Comparison of ENCODE assay signal across 11 cellular contexts in genomic region chr9:27539479-27540441, GRCh38. TPM values are rescaled to one million over a fixed set of nuclear protein-coding genes. Genes with fewer than 3 reads are reported as not detected.
DNase-seq lines count a peak whose midpoint lies in the region; ATAC-seq and TF ChIP-seq lines count a peak whose summit lies in the region.
"Had no signal": no experiment of that assay in that cellular context is flagged by ENCODE, and none has a peak within 500 bp of the region (broad histone marks: within the 10 kb centered on the region; RNA-seq: fewer than 3 reads in every experiment).

No MANE protein-coding gene starts in this region.

- peaks cover 6% of the 10 kb centered on the region; the same call in 1 of the 2 replicates for H3K9me1 ChIP-seq in IMR-90 (ENCODE audit: insufficient read depth, low read length)

- peak overlapping the region in 1 of 2 experiments; percentile 57; a peak in 1 of 4 replicates for H4K8ac ChIP-seq in IMR-90 (ENCODE audit: low read depth in 2 of 2, low read length in 2 of 2)

- dilution Hi-C loops in IMR-90 (cut with HindIII; ENCODE audit: low sequenced_read_pairs, unreplicated experiment): no loop called here

- no peaks in the 10 kb centered on the region for H4K20me1 ChIP-seq in IMR-90 (ENCODE audit: insufficient read depth, low read length)

- DNase-seq in IMR-90 (peak; percentile 87), fibroblast of mammary gland (ENCODE audit: low read depth) (peak; percentile 88), DMS153 treated with DMSO at 0.1 percent for 48 hours (lab: John Stamatoyannopoulos, UW; ENCODE audit: unreplicated experiment) (no peak)
- DNase-seq in stimulated activated naive CD8-positive, alpha-beta T cell treated with anti-CD3 and anti-CD28 coated beads, Interleukin-15, amount 100 ng/mL, for 72 hours: no peak
- no peak for DNase-seq in activated CD8-positive, alpha-beta memory T cell treated with anti-CD3 and anti-CD28 coated beads, Interleukin-2, amount 50 U/mL, for 48 hours
- DNase-seq: activated B cell treated with CpG ODN at 0.5 μM for 24 hours had no signal

- TF ChIP-seq RAD21 in IMR-90 (IDR thresholded peaks at IDR 0.05; ENCODE audit: low read length): no peak

- no peak overlapping the region for H3K23ac ChIP-seq in IMR-90 (ENCODE audit: low read depth, low read length)

- H3K27ac ChIP-seq in IMR-90 (ENCODE audit: insufficient read depth, low read length): peak overlapping the region; percentile 60; the same call in 1 of the 2 replicates

- peak overlapping the region; percentile 30 for H3K4ac ChIP-seq in IMR-90 (ENCODE audit: low read depth, low read length)

- H3K27me3 Mint-ChIP-seq in stimulated activated naive CD8-positive, alpha-beta T cell treated with anti-CD3 and anti-CD28 coated beads, Interleukin-15, amount 100 ng/mL, for 72 hours: no peaks in the 10 kb centered on the region
- H3K27me3 Mint-ChIP-seq: activated B cell treated with CpG ODN at 0.5 μM for 24 hours had no signal

- H3K79me1 ChIP-seq in IMR-90 (ENCODE audit: low read depth in 1 of 2, low read length in 2 of 2): no peaks in the 10 kb centered on the region

- H3K36me3 ChIP-seq in IMR-90 (ENCODE audit: control insufficient read depth, insufficient read depth, low read length) (no peaks in the 10 kb centered on the region), skeletal muscle satellite cell (ENCODE audit: insufficient read depth, low read length) (no peaks in the 10 kb centered on the region)

- no peak overlapping the region for H3K56ac ChIP-seq in IMR-90 (ENCODE audit: extremely low read depth, insufficient read depth, low read length)

- WGBS in IMR-90 (ENCODE audit: extremely low coverage in 2 of 2, insufficient read length in 1 of 2), 2 experiments: 0% methylated on average over 2 of the region's 5 CpGs; no CpG with 5 or more reads in 1 of the 2 experiments

- no peaks in the 10 kb centered on the region for H3K9me3 Mint-ChIP-seq in stimulated activated naive CD8-positive, alpha-beta T cell treated with anti-CD3 and anti-CD28 coated beads, Interleukin-15, amount 100 ng/mL, for 72 hours
- H3K9me3 Mint-ChIP-seq: activated B cell treated with CpG ODN at 0.5 μM for 24 hours had no signal

- H3K4me1 Mint-ChIP-seq in stimulated activated naive CD8-positive, alpha-beta T cell treated with anti-CD3 and anti-CD28 coated beads, Interleukin-15, amount 100 ng/mL, for 72 hours: no peaks in the 10 kb centered on the region

- H2AK9ac ChIP-seq in IMR-90 (replicated peaks; ENCODE audit: low read depth, low read length, poor library complexity): peak overlapping the region; percentile 55

- H2BK15ac ChIP-seq in IMR-90 (ENCODE audit: low read depth, low read length): no peak overlapping the region

- peak overlapping the region; percentile 72; the same call in 1 of the 2 replicates for H2AK5ac ChIP-seq in IMR-90 (ENCODE audit: low read depth, low read length)

- no peak overlapping the region for H3K27ac Mint-ChIP-seq in stimulated activated naive CD8-positive, alpha-beta T cell treated with anti-CD3 and anti-CD28 coated beads, Interleukin-15, amount 100 ng/mL, for 72 hours
- H3K27ac Mint-ChIP-seq: activated B cell treated with CpG ODN at 0.5 μM for 24 hours had no signal

- H3K9ac ChIP-seq in IMR-90 (ENCODE audit: low read depth, low read length): no peak overlapping the region
- H3K9ac ChIP-seq in skeletal muscle satellite cell (ENCODE audit: low read depth, low read length): no peak overlapping the region

- H3K14ac ChIP-seq in IMR-90 (replicated peaks; ENCODE audit: low read depth, low read length): peak overlapping the region; percentile 43; the same call in 1 of the 2 replicates

- intact Hi-C loops in IMR-90 (cut with micrococcal nuclease): loop anchor here (1.0 to 10.0 kb wide), 3 partner anchors 34 to 665 kb away; partner anchors contain the start of gene C9orf72

- in situ Hi-C loops in IMR-90 (cut with MboI; ENCODE audit: low sequenced_read_pairs): no loop called here

- POLR2A ChIA-PET in IMR-90 (lab: Charles Lee; ENCODE audit: unreplicated experiment): no interaction called here

- no peak overlapping the region for H3K4me3 Mint-ChIP-seq in stimulated activated naive CD8-positive, alpha-beta T cell treated with anti-CD3 and anti-CD28 coated beads, Interleukin-15, amount 100 ng/mL, for 72 hours
- H3K4me3 Mint-ChIP-seq: activated B cell treated with CpG ODN at 0.5 μM for 24 hours had no signal

- peak overlapping the region; percentile 53 for H2BK120ac ChIP-seq in IMR-90 (ENCODE audit: low read depth, low read length)

- no peak for TF ChIP-seq POLR2A in IMR-90 (IDR thresholded peaks at IDR 0.05; ENCODE audit: low read depth, low read length)

- no TSS peak for BruUV-seq in IMR-90 (replicated peaks; lab: Mats Ljungman, UMichigan)

- no peaks in the 10 kb centered on the region for H3K9me3 ChIP-seq in IMR-90 (ENCODE audit: control insufficient read depth, insufficient read depth, low read length)
- no peaks in the 10 kb centered on the region for H3K9me3 ChIP-seq in skeletal muscle satellite cell (replicated peaks; ENCODE audit: low read length)

- H3K4me2 ChIP-seq in IMR-90 (ENCODE audit: low read depth, low read length) (peak overlapping the region; percentile 60), skeletal muscle satellite cell (ENCODE audit: low read length) (peak overlapping the region; percentile 68)

- H3K18ac ChIP-seq in IMR-90 (ENCODE audit: low read depth, low read length): peak overlapping the region; percentile 53

- H3K4me1 ChIP-seq in IMR-90 (ENCODE audit: control insufficient read depth, insufficient read depth, low read length) (peaks cover 11% of the 10 kb centered on the region), skeletal muscle satellite cell (ENCODE audit: control insufficient read depth, insufficient read depth, low read length) (peaks cover 24% of the 10 kb centered on the region)

- H3K27me3 ChIP-seq in IMR-90 (ENCODE audit: control insufficient read depth, insufficient read depth, low read length): no peaks in the 10 kb centered on the region
- H3K27me3 ChIP-seq in skeletal muscle satellite cell (ENCODE audit: control insufficient read depth, insufficient read depth, low read length): no peaks in the 10 kb centered on the region

- H4K91ac ChIP-seq in IMR-90 (ENCODE audit: insufficient read depth, low read depth, low read length): peak overlapping the region; percentile 56

- no peak overlapping the region for H3K4me3 ChIP-seq in IMR-90 (ENCODE audit: insufficient read depth, low read depth, low read length)
- no peak overlapping the region for H3K4me3 ChIP-seq in fibroblast of mammary gland (ENCODE audit: control insufficient read depth, low read depth, low read length)
- H3K4me3 ChIP-seq in skeletal muscle satellite cell (ENCODE audit: low read length): no peak overlapping the region

- H4K5ac ChIP-seq in IMR-90 (ENCODE audit: low read depth, low read length): no peak overlapping the region

- no peak overlapping the region for H2AFZ ChIP-seq in IMR-90 (replicated peaks; ENCODE audit: low read length, poor library complexity)

- 0 out of 2 replicates have a peak overlapping the region, but pooled peaks have one; percentile 29 for H2BK20ac ChIP-seq in IMR-90 (ENCODE audit: low read depth, low read length)

- CTCF ChIA-PET in IMR-90 (lab: Yijun Ruan, JAX): interaction anchor here (0.7 to 3.1 kb wide), 3 partner anchors 7 to 857 kb away, joined by 3 to 16 read pairs (median 3); partner anchors contain the start of gene MOB3B

- ATAC-seq in GM19035 (IDR thresholded peaks at IDR 0.05; ENCODE audit: unreplicated experiment) (peak; percentile 59), IMR-90 (ENCODE audit: low read depth) (peak; percentile 83), GM21423 (IDR thresholded peaks at IDR 0.05; ENCODE audit: unreplicated experiment) (no peak)
- no peak for ATAC-seq in stimulated activated naive CD8-positive, alpha-beta T cell treated with anti-CD3 and anti-CD28 coated beads, Interleukin-15, amount 100 ng/mL, for 72 hours
- ATAC-seq: HCT116 had no signal

- peak overlapping the region; percentile 44 for H2BK5ac ChIP-seq in IMR-90 (ENCODE audit: low read depth, low read length, poor library complexity, severe bottlenecking)

- TF ChIP-seq CTCF in IMR-90 (conservative IDR thresholded peaks at IDR 0.05; ENCODE audit: low read depth, low read length): no peak
- TF ChIP-seq CTCF in fibroblast of mammary gland (conservative IDR thresholded peaks at IDR 0.05; ENCODE audit: control insufficient read depth, insufficient read depth, low read depth, low read length): no peak

TF ChIP-seq in IMR-90, 13 proteins besides CTCF, POLR2A, EP300 and RAD21 (continues in another document):
- TF ChIP-seq FOS (IDR thresholded peaks at IDR 0.05; ENCODE audit: low read depth, low read length) (peak; percentile 35), MAFK (IDR thresholded peaks at IDR 0.05; ENCODE audit: low read depth, low read length) (no peak), MAZ (IDR thresholded peaks at IDR 0.05; ENCODE audit: borderline replicate concordance, low read depth, low read length) (no peak), NFE2L2 (IDR thresholded peaks at IDR 0.05; ENCODE audit: low read depth, low read length) (no peak), CEBPB (IDR thresholded peaks at IDR 0.05; ENCODE audit: low read depth, low read length) (peak; percentile 98), BHLHE40 (IDR thresholded peaks at IDR 0.05; ENCODE audit: low read depth, low read length) (no peak)
- TF ChIP-seq, protein P1, sequence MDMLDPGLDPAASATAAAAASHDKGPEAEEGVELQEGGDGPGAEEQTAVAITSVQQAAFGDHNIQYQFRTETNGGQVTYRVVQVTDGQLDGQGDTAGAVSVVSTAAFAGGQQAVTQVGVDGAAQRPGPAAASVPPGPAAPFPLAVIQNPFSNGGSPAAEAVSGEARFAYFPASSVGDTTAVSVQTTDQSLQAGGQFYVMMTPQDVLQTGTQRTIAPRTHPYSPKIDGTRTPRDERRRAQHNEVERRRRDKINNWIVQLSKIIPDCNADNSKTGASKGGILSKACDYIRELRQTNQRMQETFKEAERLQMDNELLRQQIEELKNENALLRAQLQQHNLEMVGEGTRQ (IDR thresholded peaks at IDR 0.05; ENCODE audit: low read depth, low read length): no peak

RNA-seq across cellular contexts. Expression of gene MOB3B, which starts 10.1 kb away (rescaled TPM):
- total RNA-seq in IMR-90 (2012; rRNA removed): under 0.01 TPM in 2 replicates
- polyA plus RNA-seq in IMR-90 (2012; rRNA removed): 0.02 and 0.03 TPM in 2 replicates
- polyA plus RNA-seq in IMR-90 (2012; cell fraction: cytosol; rRNA removed): 0.01 and 0.02 TPM in 2 replicates
- polyA plus RNA-seq in IMR-90 (2012; cell fraction: nucleus; rRNA removed; ENCODE audit: low replicate concordance): 0.01 and 0.02 TPM in 2 replicates
- total RNA-seq in skeletal muscle satellite cell (2012; rRNA removed): 0.22 and 0.25 TPM in 2 replicates

RNA-seq across cellular contexts. Expression of gene IFNK, which starts 15.7 kb away (rescaled TPM):
- total RNA-seq in IMR-90 (2012; rRNA removed): not detected in 2 replicates
- not detected in 2 replicates for polyA plus RNA-seq in IMR-90 (2012; rRNA removed)
- polyA plus RNA-seq in IMR-90 (2012; cell fraction: cytosol; rRNA removed): not detected in 2 replicates
- polyA plus RNA-seq in IMR-90 (2012; cell fraction: nucleus; rRNA removed; ENCODE audit: low replicate concordance): not detected in 2 replicates
- total RNA-seq in skeletal muscle satellite cell (2012; rRNA removed): not detected in 2 replicates
- total RNA-seq: activated B cell treated with CpG ODN at 0.5 μM for 24 hours, kidney epithelial cell had no signal

RNA-seq across cellular contexts. Expression of gene C9orf72, which starts 33.5 kb away (rescaled TPM):
- total RNA-seq in IMR-90 (2012; rRNA removed): 3.4 and 5.0 TPM in 2 replicates
- polyA plus RNA-seq in IMR-90 (2012; rRNA removed): 1.6 and 2.0 TPM in 2 replicates
- polyA plus RNA-seq in IMR-90 (2012; cell fraction: cytosol; rRNA removed): 0.20 and 0.23 TPM in 2 replicates
- polyA plus RNA-seq in IMR-90 (2012; cell fraction: nucleus; rRNA removed; ENCODE audit: low replicate concordance): 0.35 and 3.6 TPM in 2 replicates
- total RNA-seq in skeletal muscle satellite cell (2012; rRNA removed): 6.6 and 7.4 TPM in 2 replicates

Comparison
In these comparisons a context has a peak if more than half of its experiments do, and no peak if none do; other contexts are left out.
1. ATAC-seq: peak in GM19035 (single experiment) and IMR-90 (single experiment); none in GM21423 (single experiment) and stimulated activated naive CD8-positive, alpha-beta T cell treated with anti-CD3 and anti-CD28 coated beads, Interleukin-15, amount 100 ng/mL, for 72 hours (single experiment).
2. DNase-seq: peak in IMR-90 (single experiment) and fibroblast of mammary gland (single experiment); none in stimulated activated naive CD8-positive, alpha-beta T cell treated with anti-CD3 and anti-CD28 coated beads, Interleukin-15, amount 100 ng/mL, for 72 hours (0 of 2), activated CD8-positive, alpha-beta memory T cell treated with anti-CD3 and anti-CD28 coated beads, Interleukin-2, amount 50 U/mL, for 48 hours (single experiment) and DMS153 treated with DMSO at 0.1 percent for 48 hours (single experiment).